Comparison of ENCODE assay signal across 1 cellular context in genomic region chr16:67965668-67966548, GRCh38.
TF ChIP-seq lines count a peak whose summit lies in the region.

No MANE protein-coding gene starts in this region.

TF ChIP-seq in GM12878, 131 proteins besides CTCF, POLR2A, EP300 and RAD21:
- TF ChIP-seq, protein P1, sequence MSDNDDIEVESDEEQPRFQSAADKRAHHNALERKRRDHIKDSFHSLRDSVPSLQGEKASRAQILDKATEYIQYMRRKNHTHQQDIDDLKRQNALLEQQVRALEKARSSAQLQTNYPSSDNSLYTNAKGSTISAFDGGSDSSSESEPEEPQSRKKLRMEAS (IDR thresholded peaks at IDR 0.05; ENCODE audit: low read depth, low read length), result no peak
- TF ChIP-seq, protein P2, sequence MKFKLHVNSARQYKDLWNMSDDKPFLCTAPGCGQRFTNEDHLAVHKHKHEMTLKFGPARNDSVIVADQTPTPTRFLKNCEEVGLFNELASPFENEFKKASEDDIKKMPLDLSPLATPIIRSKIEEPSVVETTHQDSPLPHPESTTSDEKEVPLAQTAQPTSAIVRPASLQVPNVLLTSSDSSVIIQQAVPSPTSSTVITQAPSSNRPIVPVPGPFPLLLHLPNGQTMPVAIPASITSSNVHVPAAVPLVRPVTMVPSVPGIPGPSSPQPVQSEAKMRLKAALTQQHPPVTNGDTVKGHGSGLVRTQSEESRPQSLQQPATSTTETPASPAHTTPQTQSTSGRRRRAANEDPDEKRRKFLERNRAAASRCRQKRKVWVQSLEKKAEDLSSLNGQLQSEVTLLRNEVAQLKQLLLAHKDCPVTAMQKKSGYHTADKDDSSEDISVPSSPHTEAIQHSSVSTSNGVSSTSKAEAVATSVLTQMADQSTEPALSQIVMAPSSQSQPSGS (IDR thresholded peaks at IDR 0.05; ENCODE audit: low read length), result no peak
- TF ChIP-seq HDAC6 (IDR thresholded peaks at IDR 0.05; ENCODE audit: unreplicated experiment) (no peak), RFX5 (IDR thresholded peaks at IDR 0.05; ENCODE audit: low read depth, low read length) (no peak), RUNX3 (IDR thresholded peaks at IDR 0.05; ENCODE audit: low read length) (no peak), NR2C1 (IDR thresholded peaks at IDR 0.05) (no peak), NR2F1 (conservative IDR thresholded peaks at IDR 0.05) (no peak), SUPT20H (IDR thresholded peaks at IDR 0.05; ENCODE audit: borderline replicate concordance, control insufficient read depth, low read depth, low read length) (no peak), MYC (IDR thresholded peaks at IDR 0.05; ENCODE audit: insufficient read depth, insufficient read length, insufficient replicate concordance, low read length, severe bottlenecking) (no peak)
- TF ChIP-seq, protein P3, sequence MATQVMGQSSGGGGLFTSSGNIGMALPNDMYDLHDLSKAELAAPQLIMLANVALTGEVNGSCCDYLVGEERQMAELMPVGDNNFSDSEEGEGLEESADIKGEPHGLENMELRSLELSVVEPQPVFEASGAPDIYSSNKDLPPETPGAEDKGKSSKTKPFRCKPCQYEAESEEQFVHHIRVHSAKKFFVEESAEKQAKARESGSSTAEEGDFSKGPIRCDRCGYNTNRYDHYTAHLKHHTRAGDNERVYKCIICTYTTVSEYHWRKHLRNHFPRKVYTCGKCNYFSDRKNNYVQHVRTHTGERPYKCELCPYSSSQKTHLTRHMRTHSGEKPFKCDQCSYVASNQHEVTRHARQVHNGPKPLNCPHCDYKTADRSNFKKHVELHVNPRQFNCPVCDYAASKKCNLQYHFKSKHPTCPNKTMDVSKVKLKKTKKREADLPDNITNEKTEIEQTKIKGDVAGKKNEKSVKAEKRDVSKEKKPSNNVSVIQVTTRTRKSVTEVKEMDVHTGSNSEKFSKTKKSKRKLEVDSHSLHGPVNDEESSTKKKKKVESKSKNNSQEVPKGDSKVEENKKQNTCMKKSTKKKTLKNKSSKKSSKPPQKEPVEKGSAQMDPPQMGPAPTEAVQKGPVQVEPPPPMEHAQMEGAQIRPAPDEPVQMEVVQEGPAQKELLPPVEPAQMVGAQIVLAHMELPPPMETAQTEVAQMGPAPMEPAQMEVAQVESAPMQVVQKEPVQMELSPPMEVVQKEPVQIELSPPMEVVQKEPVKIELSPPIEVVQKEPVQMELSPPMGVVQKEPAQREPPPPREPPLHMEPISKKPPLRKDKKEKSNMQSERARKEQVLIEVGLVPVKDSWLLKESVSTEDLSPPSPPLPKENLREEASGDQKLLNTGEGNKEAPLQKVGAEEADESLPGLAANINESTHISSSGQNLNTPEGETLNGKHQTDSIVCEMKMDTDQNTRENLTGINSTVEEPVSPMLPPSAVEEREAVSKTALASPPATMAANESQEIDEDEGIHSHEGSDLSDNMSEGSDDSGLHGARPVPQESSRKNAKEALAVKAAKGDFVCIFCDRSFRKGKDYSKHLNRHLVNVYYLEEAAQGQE (IDR thresholded peaks at IDR 0.05; ENCODE audit: low read depth, low read length), result no peak
